Comparison of ENCODE assay signal across 2 cellular contexts in the genomic region with DNA sequence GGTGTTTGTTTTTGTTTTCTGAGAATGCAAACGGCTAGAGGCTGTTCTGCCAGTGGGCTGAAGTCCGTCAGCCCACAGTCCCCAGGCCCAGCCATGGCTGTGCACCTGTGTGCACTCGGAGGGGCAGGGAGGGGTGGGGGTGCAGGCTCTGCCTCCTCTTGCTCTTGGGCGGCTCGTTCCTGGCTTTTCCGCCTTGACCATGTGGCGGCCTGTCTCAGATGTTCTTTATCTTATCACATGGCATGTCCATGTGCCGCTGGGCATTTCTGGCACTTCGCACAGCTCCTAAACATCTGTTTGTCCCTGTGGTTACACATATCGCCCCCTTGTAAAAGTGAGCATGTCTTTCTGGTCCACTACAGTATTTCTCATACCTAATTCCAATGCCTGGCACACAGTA.
TF ChIP-seq lines count a peak whose summit lies in the region.

No MANE protein-coding gene starts in this region.

TF ChIP-seq in HepG2, 621 proteins besides CTCF, POLR2A, EP300 and RAD21:
- 0 out of 2 replicates have a peak, but pooled peaks have one; percentile 36 for TF ChIP-seq ZKSCAN1 (IDR thresholded peaks at IDR 0.05; ENCODE audit: low read length)
- TF ChIP-seq, protein P1, sequence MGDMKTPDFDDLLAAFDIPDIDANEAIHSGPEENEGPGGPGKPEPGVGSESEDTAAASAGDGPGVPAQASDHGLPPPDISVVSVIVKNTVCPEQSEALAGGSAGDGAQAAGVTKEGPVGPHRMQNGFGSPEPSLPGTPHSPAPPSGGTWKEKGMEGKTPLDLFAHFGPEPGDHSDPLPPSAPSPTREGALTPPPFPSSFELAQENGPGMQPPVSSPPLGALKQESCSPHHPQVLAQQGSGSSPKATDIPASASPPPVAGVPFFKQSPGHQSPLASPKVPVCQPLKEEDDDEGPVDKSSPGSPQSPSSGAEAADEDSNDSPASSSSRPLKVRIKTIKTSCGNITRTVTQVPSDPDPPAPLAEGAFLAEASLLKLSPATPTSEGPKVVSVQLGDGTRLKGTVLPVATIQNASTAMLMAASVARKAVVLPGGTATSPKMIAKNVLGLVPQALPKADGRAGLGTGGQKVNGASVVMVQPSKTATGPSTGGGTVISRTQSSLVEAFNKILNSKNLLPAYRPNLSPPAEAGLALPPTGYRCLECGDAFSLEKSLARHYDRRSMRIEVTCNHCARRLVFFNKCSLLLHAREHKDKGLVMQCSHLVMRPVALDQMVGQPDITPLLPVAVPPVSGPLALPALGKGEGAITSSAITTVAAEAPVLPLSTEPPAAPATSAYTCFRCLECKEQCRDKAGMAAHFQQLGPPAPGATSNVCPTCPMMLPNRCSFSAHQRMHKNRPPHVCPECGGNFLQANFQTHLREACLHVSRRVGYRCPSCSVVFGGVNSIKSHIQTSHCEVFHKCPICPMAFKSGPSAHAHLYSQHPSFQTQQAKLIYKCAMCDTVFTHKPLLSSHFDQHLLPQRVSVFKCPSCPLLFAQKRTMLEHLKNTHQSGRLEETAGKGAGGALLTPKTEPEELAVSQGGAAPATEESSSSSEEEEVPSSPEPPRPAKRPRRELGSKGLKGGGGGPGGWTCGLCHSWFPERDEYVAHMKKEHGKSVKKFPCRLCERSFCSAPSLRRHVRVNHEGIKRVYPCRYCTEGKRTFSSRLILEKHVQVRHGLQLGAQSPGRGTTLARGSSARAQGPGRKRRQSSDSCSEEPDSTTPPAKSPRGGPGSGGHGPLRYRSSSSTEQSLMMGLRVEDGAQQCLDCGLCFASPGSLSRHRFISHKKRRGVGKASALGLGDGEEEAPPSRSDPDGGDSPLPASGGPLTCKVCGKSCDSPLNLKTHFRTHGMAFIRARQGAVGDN (CRISPR knock-in tag; IDR thresholded peaks at IDR 0.05) = no peak
- TF ChIP-seq CBX2 (IDR thresholded peaks at IDR 0.05; ENCODE audit: low read depth, low read length) = no peak
- no peak for TF ChIP-seq CBX2 (CRISPR knock-in tag; IDR thresholded peaks at IDR 0.05; ENCODE audit: low read depth)
- TF ChIP-seq, protein P2, sequence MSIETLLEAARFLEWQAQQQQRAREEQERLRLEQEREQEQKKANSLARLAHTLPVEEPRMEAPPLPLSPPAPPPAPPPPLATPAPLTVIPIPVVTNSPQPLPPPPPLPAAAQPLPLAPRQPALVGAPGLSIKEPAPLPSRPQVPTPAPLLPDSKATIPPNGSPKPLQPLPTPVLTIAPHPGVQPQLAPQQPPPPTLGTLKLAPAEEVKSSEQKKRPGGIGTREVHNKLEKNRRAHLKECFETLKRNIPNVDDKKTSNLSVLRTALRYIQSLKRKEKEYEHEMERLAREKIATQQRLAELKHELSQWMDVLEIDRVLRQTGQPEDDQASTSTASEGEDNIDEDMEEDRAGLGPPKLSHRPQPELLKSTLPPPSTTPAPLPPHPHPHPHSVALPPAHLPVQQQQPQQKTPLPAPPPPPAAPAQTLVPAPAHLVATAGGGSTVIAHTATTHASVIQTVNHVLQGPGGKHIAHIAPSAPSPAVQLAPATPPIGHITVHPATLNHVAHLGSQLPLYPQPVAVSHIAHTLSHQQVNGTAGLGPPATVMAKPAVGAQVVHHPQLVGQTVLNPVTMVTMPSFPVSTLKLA (IDR thresholded peaks at IDR 0.05) = peak; percentile 62
- no peak for TF ChIP-seq ZNF672 (CRISPR knock-in tag; IDR thresholded peaks at IDR 0.05)
- no peak for TF ChIP-seq SCMH1 (CRISPR knock-in tag; IDR thresholded peaks at IDR 0.05; ENCODE audit: borderline replicate concordance)
- TF ChIP-seq, protein P3, sequence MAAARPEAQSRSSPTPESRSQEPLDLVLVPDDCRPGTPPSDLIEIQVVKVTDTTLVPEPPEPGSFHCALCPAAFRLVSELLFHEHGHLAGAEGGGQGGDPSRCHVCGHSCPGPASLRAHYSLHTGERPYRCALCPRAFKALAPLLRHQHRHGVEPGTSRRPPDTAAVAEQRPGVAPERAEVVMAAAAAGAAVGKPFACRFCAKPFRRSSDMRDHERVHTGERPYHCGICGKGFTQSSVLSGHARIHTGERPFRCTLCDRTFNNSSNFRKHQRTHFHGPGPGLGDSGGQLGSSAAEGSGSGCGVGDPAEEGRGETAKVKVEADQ (CRISPR knock-in tag; IDR thresholded peaks at IDR 0.05; ENCODE audit: borderline replicate concordance) = no peak
- TF ChIP-seq, protein P4, sequence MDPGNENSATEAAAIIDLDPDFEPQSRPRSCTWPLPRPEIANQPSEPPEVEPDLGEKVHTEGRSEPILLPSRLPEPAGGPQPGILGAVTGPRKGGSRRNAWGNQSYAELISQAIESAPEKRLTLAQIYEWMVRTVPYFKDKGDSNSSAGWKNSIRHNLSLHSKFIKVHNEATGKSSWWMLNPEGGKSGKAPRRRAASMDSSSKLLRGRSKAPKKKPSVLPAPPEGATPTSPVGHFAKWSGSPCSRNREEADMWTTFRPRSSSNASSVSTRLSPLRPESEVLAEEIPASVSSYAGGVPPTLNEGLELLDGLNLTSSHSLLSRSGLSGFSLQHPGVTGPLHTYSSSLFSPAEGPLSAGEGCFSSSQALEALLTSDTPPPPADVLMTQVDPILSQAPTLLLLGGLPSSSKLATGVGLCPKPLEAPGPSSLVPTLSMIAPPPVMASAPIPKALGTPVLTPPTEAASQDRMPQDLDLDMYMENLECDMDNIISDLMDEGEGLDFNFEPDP (CRISPR knock-in tag; conservative IDR thresholded peaks at IDR 0.05) = no peak
- TF ChIP-seq REL (CRISPR knock-in tag; conservative IDR thresholded peaks at IDR 0.05) = no peak
- no peak for TF ChIP-seq FOSL1 (CRISPR knock-in tag; IDR thresholded peaks at IDR 0.05; ENCODE audit: borderline replicate concordance)
- TF ChIP-seq, protein P5, sequence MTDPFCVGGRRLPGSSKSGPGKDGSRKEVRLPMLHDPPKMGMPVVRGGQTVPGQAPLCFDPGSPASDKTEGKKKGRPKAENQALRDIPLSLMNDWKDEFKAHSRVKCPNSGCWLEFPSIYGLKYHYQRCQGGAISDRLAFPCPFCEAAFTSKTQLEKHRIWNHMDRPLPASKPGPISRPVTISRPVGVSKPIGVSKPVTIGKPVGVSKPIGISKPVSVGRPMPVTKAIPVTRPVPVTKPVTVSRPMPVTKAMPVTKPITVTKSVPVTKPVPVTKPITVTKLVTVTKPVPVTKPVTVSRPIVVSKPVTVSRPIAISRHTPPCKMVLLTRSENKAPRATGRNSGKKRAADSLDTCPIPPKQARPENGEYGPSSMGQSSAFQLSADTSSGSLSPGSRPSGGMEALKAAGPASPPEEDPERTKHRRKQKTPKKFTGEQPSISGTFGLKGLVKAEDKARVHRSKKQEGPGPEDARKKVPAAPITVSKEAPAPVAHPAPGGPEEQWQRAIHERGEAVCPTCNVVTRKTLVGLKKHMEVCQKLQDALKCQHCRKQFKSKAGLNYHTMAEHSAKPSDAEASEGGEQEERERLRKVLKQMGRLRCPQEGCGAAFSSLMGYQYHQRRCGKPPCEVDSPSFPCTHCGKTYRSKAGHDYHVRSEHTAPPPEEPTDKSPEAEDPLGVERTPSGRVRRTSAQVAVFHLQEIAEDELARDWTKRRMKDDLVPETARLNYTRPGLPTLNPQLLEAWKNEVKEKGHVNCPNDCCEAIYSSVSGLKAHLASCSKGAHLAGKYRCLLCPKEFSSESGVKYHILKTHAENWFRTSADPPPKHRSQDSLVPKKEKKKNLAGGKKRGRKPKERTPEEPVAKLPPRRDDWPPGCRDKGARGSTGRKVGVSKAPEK (CRISPR knock-in tag; IDR thresholded peaks at IDR 0.05; ENCODE audit: borderline replicate concordance) = no peak
TF ChIP-seq in HepG2: peak in this region for 2.

TF ChIP-seq in endothelial cell of umbilical vein, 7 proteins besides CTCF, POLR2A, EP300 and RAD21:
- TF ChIP-seq FOS (IDR thresholded peaks at IDR 0.05; ENCODE audit: borderline replicate concordance, insufficient read depth, low read length) = no peak
- TF ChIP-seq, protein P6, sequence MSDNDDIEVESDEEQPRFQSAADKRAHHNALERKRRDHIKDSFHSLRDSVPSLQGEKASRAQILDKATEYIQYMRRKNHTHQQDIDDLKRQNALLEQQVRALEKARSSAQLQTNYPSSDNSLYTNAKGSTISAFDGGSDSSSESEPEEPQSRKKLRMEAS (IDR thresholded peaks at IDR 0.05; ENCODE audit: insufficient read depth, insufficient read length) = peak; percentile 8
TF ChIP-seq in endothelial cell of umbilical vein: peak in this region for 1.
